15 cellular contexts compared by ENCODE assay signal in the genomic region with DNA sequence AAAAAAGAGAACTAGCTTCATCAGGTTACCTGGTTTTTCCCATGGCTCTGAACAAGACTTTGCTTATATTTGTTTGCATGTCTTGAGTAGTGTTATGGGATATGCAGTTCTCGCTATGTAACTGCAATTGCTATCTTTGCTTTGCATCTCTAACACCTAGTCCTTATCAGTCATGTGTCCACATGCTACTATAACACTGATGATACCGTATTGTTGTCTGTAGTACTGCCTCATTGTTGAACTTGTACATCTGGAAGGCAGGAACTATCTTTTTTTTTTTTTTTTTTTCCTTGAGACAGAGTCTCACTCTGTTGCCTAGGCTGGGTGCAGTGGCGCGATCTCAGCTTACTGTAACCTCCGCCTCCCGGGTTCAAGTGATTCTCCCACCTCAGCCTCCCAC. TPM values are rescaled to one million over a fixed set of nuclear protein-coding genes. Genes with fewer than 3 reads are reported as not detected.
A peak's percentile ranks its signal among the peaks of the same experiment; 100 is the strongest.
DNase-seq lines count a peak whose midpoint lies in the region; TF ChIP-seq lines count a peak whose summit lies in the region.
"Had no signal": no experiment of that assay in that cellular context is flagged by ENCODE, and none has a peak within 500 bp of the region (broad histone marks: within the 10 kb centered on the region; RNA-seq: fewer than 3 reads in every experiment).

No MANE protein-coding gene starts in this region.

- peaks cover 58% of the 10 kb centered on the region for H3K36me3 Mint-ChIP-seq in MCF 10A (ENCODE audit: insufficient read depth, unreplicated experiment)
- H3K36me3 Mint-ChIP-seq in neural crest cell (ENCODE audit: low read depth) = peaks cover 16% of the 10 kb centered on the region

- peak overlapping the region; percentile 96 for H3K4me3 Mint-ChIP-seq in MCF 10A (ENCODE audit: unreplicated experiment)
- H3K4me3 Mint-ChIP-seq in neural crest cell = peak overlapping the region; percentile 72

- no peaks in the 10 kb centered on the region for H3K36me3 ChIP-seq in breast epithelium

- TF ChIP-seq CTCF in MCF 10A (IDR thresholded peaks at IDR 0.05; ENCODE audit: unreplicated experiment) (no peak), breast epithelium (IDR thresholded peaks at IDR 0.05) (no peak), neural crest cell (conservative IDR thresholded peaks at IDR 0.05) (no peak)

- H3K4me3 ChIP-seq in breast epithelium = no peak overlapping the region

- DNase-seq in MCF 10A (ENCODE audit: unreplicated experiment) = no peak
- no peak for DNase-seq in breast epithelium (ENCODE audit: low spot score in 2 of 2)
- peak; percentile 9 for DNase-seq in NOMO-1 treated with dmso at 0.1 percent for 144 hours (lab: John Stamatoyannopoulos, UW; ENCODE audit: unreplicated experiment)
- DNase-seq in neural crest cell (ENCODE audit: low read depth, low spot score) = no peak
- DNase-seq in NCI-H2227 treated with DMSO at 0.1 percent for 48 hours (lab: John Stamatoyannopoulos, UW) = no peak
- no peak for DNase-seq in DMS79 (lab: John Stamatoyannopoulos, UW)
- DNase-seq: C1 segment of cervical spinal cord, DMS153, IMR-90, Karpas-422, NCI-H1417 treated with DMSO at 0.1 percent for 48 hours, NCI-H2029, NCI-H2171 treated with DMSO at 0.1 percent for 48 hours, NCI-H748 treated with DMSO at 0.1 percent for 48 hours, SW 1271 had no signal

- no peak overlapping the region for H3K27ac ChIP-seq in breast epithelium

- intact Hi-C loops in MCF 10A (cut with micrococcal nuclease) = no loop called here
- intact Hi-C loops in breast epithelium (cut with DNase I; ENCODE audit: low total_unique reads) = no loop called here

- H3K9me3 ChIP-seq in breast epithelium = no peaks in the 10 kb centered on the region

- POLR2A ChIA-PET in MCF 10A (lab: Yijun Ruan, JAX) = interaction anchor here (0.7 to 5.5 kb wide), 6 partner anchors 9 to 163 kb away, joined by 3 to 128 read pairs (median 6); partner anchors contain the start of genes AOC2, BECN1 and RPL27

- no peaks in the 10 kb centered on the region for H3K27me3 ChIP-seq in breast epithelium

- H3K4me1 Mint-ChIP-seq in MCF 10A (ENCODE audit: insufficient read depth, unreplicated experiment) (peaks cover 25% of the 10 kb centered on the region), neural crest cell (peaks cover 21% of the 10 kb centered on the region)

- peak overlapping the region; percentile 99 for H3K27ac Mint-ChIP-seq in MCF 10A (ENCODE audit: low read depth, unreplicated experiment)
- no peak overlapping the region for H3K27ac Mint-ChIP-seq in neural crest cell (ENCODE audit: unreplicated experiment)

- H3K9me3 Mint-ChIP-seq in MCF 10A (ENCODE audit: unreplicated experiment) (no peaks in the 10 kb centered on the region), neural crest cell (no peaks in the 10 kb centered on the region)

- no TSS peak for BruUV-seq in MCF 10A (replicated peaks; lab: Mats Ljungman, UMichigan)

- CTCF ChIA-PET in MCF 10A (lab: Yijun Ruan, JAX) = interaction anchor here (0.6 to 3.8 kb wide), 6 partner anchors 12 to 190 kb away, joined by 3 to 18 read pairs (median 3); partner anchors contain the start of gene BECN1

- TF ChIP-seq POLR2A in breast epithelium (IDR thresholded peaks at IDR 0.05) = no peak

- H3K4me1 ChIP-seq in breast epithelium = no peaks in the 10 kb centered on the region

- H3K27me3 Mint-ChIP-seq in MCF 10A (ENCODE audit: insufficient read depth, unreplicated experiment) (no peaks in the 10 kb centered on the region), neural crest cell (ENCODE audit: low read depth) (no peaks in the 10 kb centered on the region)

RNA-seq across cellular contexts. Expression of gene PSME3, which starts 2.5 kb away (rescaled TPM):
- 220 and 232 TPM in 2 replicates for total RNA-seq in MCF 10A (2022)
- total RNA-seq in breast epithelium = 10 to 100 TPM; 59.3 to 74.7 (median 73.9) TPM
- total RNA-seq in neural crest cell = 172 and 175 TPM in 2 replicates

RNA-seq across cellular contexts. Expression of gene AOC2, which starts 8.6 kb away (rescaled TPM):
- total RNA-seq in MCF 10A (2022) (2.6 and 2.9 TPM in 2 replicates), breast epithelium (10 to 100 TPM in 1 of 3 donors, 1 to 10 TPM in 2; 1.8 to 11.8 (median 2.3) TPM), neural crest cell (3.0 and 3.2 TPM in 2 replicates)

RNA-seq across cellular contexts. Expression of gene BECN1, which starts 11.7 kb away (rescaled TPM):
- total RNA-seq in MCF 10A (2022) (78.8 and 81.5 TPM in 2 replicates), breast epithelium (100 to 1,000 TPM in 1 of 3 donors, 10 to 100 TPM in 2; 88.5 to 139 (median 89.0) TPM), neural crest cell (48.7 and 49.5 TPM in 2 replicates)

RNA-seq across cellular contexts. Expression of gene AOC3, which starts 15.3 kb away (rescaled TPM):
- total RNA-seq in MCF 10A (2022) = 0.44 and 0.71 TPM in 2 replicates
- total RNA-seq in breast epithelium = 100 to 1,000 TPM in 1 of 3 donors, 10 to 100 TPM in 2; 16.2 to 247 (median 25.6) TPM
- 0.91 and 1.1 TPM in 2 replicates for total RNA-seq in neural crest cell
- total RNA-seq: IMR-90 had no signal

RNA-seq across cellular contexts. Expression of gene CNTD1, which starts 37.1 kb away (rescaled TPM):
- not detected in 2 replicates for total RNA-seq in MCF 10A (2022)
- under 1 TPM in 1 of 3 donors, not detected in 2; 0.59 TPM for total RNA-seq in breast epithelium
- total RNA-seq in neural crest cell = not detected in 2 replicates
- total RNA-seq: IMR-90 had no signal
